ENCODE assay signal across 9 cellular contexts in genomic region chr6:2857185-2857579, GRCh38. TPM values are rescaled to one million over a fixed set of nuclear protein-coding genes. Genes with fewer than 3 reads are reported as not detected.
DNase-seq lines count a peak whose midpoint lies in the region; ATAC-seq and TF ChIP-seq lines count a peak whose summit lies in the region.
"Had no signal": no experiment of that assay in that cellular context is flagged by ENCODE, and none has a peak within 500 bp of the region (broad histone marks: within the 10 kb centered on the region; RNA-seq: fewer than 3 reads in every experiment).

No MANE protein-coding gene starts in this region.

- H3K27me3 ChIP-seq in CD4-positive, CD25-positive, alpha-beta regulatory T cell (ENCODE audit: control insufficient read depth, insufficient read depth, low read length) = no peaks in the 10 kb centered on the region
- no peaks in the 10 kb centered on the region for H3K27me3 ChIP-seq in Loucy (ENCODE audit: insufficient read depth, low read length, poor library complexity, severe bottlenecking)

- H4K20me1 ChIP-seq in Loucy (ENCODE audit: insufficient read depth, low read length, poor library complexity, severe bottlenecking) = no peaks in the 10 kb centered on the region

- no peaks in the 10 kb centered on the region for H3K9me2 ChIP-seq in Loucy (replicated peaks; ENCODE audit: low read depth, low read length)

- TF ChIP-seq CTCF in Loucy (conservative IDR thresholded peaks at IDR 0.05; ENCODE audit: low read length) = no peak
- TF ChIP-seq CTCF in coronary artery (IDR thresholded peaks at IDR 0.05) = no peak
- no peak for TF ChIP-seq CTCF in neural crest cell (conservative IDR thresholded peaks at IDR 0.05)

- peak overlapping the region; percentile 92 for H3K27ac ChIP-seq in CD4-positive, CD25-positive, alpha-beta regulatory T cell (ENCODE audit: insufficient read depth, low read length, poor library complexity, severe bottlenecking)
- peak overlapping the region; percentile 42 to 74 for H3K27ac ChIP-seq in coronary artery

- peaks cover 0 to under 1% (median 0%) of the 10 kb centered on the region in 7 donors for H3K9me3 Mint-ChIP-seq in CD4-positive, CD25-positive, alpha-beta regulatory T cell
- H3K9me3 Mint-ChIP-seq in neural crest cell = peaks cover 3% of the 10 kb centered on the region

- peak overlapping the region; percentile 86 to 93 (median 89) for H3K4me3 Mint-ChIP-seq in CD4-positive, CD25-positive, alpha-beta regulatory T cell
- peak overlapping the region; percentile 24 for H3K4me3 Mint-ChIP-seq in neural crest cell

- peaks cover 4% of the 10 kb centered on the region for H3K27me3 Mint-ChIP-seq in CD4-positive, CD25-positive, alpha-beta regulatory T cell
- H3K27me3 Mint-ChIP-seq in neural crest cell (ENCODE audit: low read depth) = no peaks in the 10 kb centered on the region

- 0 out of 2 replicates have a peak, but pooled peaks cover 4% of the 10 kb centered on the region for H3F3A ChIP-seq in Loucy (ENCODE audit: low read depth)

- H3K9me3 ChIP-seq in CD4-positive, CD25-positive, alpha-beta regulatory T cell (ENCODE audit: control insufficient read depth in 2 of 2, low read length in 2 of 2) = no peaks in the 10 kb centered on the region
- H3K9me3 ChIP-seq in Loucy (ENCODE audit: insufficient read depth, low read depth, low read length) = no peaks in the 10 kb centered on the region

- peak overlapping the region; percentile 67 for H3K4me3 ChIP-seq in CD4-positive, CD25-positive, alpha-beta regulatory T cell (ENCODE audit: low read depth, low read length)
- H3K4me3 ChIP-seq in Loucy (ENCODE audit: low read length, poor library complexity, severe bottlenecking) (no peak overlapping the region), coronary artery (peak overlapping the region; percentile 48)

- peaks cover 82% of the 10 kb centered on the region for H3K4me1 ChIP-seq in CD4-positive, CD25-positive, alpha-beta regulatory T cell (ENCODE audit: control insufficient read depth, insufficient read depth, low read length, poor library complexity, severe bottlenecking)
- H3K4me1 ChIP-seq in Loucy (ENCODE audit: insufficient read depth, low read length, poor library complexity, severe bottlenecking) = peaks cover 53% of the 10 kb centered on the region

- peak overlapping the region; percentile 93 to 100 (median 99) for H3K27ac Mint-ChIP-seq in CD4-positive, CD25-positive, alpha-beta regulatory T cell
- peak overlapping the region; percentile 46 for H3K27ac Mint-ChIP-seq in neural crest cell (ENCODE audit: unreplicated experiment)

- no peak for ATAC-seq in CD4-positive, CD25-positive, alpha-beta regulatory T cell (ENCODE audit: low read depth in 2 of 2)
- ATAC-seq in HG03520 (IDR thresholded peaks at IDR 0.05; ENCODE audit: unreplicated experiment) = no peak
- ATAC-seq in HG03025 (IDR thresholded peaks at IDR 0.05; ENCODE audit: low FRiP score, unreplicated experiment) = no peak

- DNase-seq in CD4-positive, CD25-positive, alpha-beta regulatory T cell = no peak
- DNase-seq in coronary artery (ENCODE audit: low spot score) (no peak), neural crest cell (ENCODE audit: low read depth, low spot score) (no peak), NCI-H1694 (lab: John Stamatoyannopoulos, UW) (no peak), SIG-M5 treated with dmso at 0.1 percent for 504 hours (lab: John Stamatoyannopoulos, UW; ENCODE audit: unreplicated experiment) (no peak)
- DNase-seq: NCI-H1694 treated with DMSO at 0.1 percent for 48 hours had no signal

- H3K36me3 Mint-ChIP-seq in CD4-positive, CD25-positive, alpha-beta regulatory T cell = no peaks in the 10 kb centered on the region
- H3K36me3 Mint-ChIP-seq in neural crest cell (ENCODE audit: low read depth) = peaks cover 3% of the 10 kb centered on the region

- no peaks in the 10 kb centered on the region for H3K36me3 ChIP-seq in CD4-positive, CD25-positive, alpha-beta regulatory T cell (ENCODE audit: control insufficient read depth, insufficient read depth, low read length)
- H3K36me3 ChIP-seq in Loucy (ENCODE audit: insufficient read depth, low read length) = no peaks in the 10 kb centered on the region

- H3K9ac ChIP-seq in Loucy (ENCODE audit: low read depth, low read length, poor library complexity, severe bottlenecking) = peak overlapping the region; percentile 72

- H3K4me1 Mint-ChIP-seq in CD4-positive, CD25-positive, alpha-beta regulatory T cell = peaks cover 39 to 91% (median 72%) of the 10 kb centered on the region in 4 donors
- H3K4me1 Mint-ChIP-seq in neural crest cell = peaks cover 54% of the 10 kb centered on the region

- H3K4me2 ChIP-seq in Loucy (ENCODE audit: low read depth, low read length, poor library complexity, severe bottlenecking) = peak overlapping the region; percentile 61

- H3K79me2 ChIP-seq in Loucy (ENCODE audit: insufficient read depth, low read length) = no peaks in the 10 kb centered on the region

- peak overlapping the region; percentile 82; the same call in 1 of the 2 replicates for H2AFZ ChIP-seq in Loucy (ENCODE audit: low read length)

RNA-seq across cellular contexts. Expression of gene SERPINB1, which starts 15.5 kb away (rescaled TPM):
- 38.1 TPM for total RNA-seq in CD4-positive, CD25-positive, alpha-beta regulatory T cell
- polyA plus RNA-seq in CD4-positive, CD25-positive, alpha-beta regulatory T cell = 100 to 1,000 TPM; 100 to 116 (median 109) TPM
- 7.2 and 8.2 TPM in 2 replicates for total RNA-seq in neural crest cell

RNA-seq across cellular contexts. Expression of gene SERPINB9, which starts 45.9 kb away (rescaled TPM):
- 48.1 TPM for total RNA-seq in CD4-positive, CD25-positive, alpha-beta regulatory T cell
- 10 to 100 TPM; 29.1 to 46.2 (median 37.1) TPM for polyA plus RNA-seq in CD4-positive, CD25-positive, alpha-beta regulatory T cell
- total RNA-seq in neural crest cell = 9.2 and 9.4 TPM in 2 replicates
